In the genomic region with DNA sequence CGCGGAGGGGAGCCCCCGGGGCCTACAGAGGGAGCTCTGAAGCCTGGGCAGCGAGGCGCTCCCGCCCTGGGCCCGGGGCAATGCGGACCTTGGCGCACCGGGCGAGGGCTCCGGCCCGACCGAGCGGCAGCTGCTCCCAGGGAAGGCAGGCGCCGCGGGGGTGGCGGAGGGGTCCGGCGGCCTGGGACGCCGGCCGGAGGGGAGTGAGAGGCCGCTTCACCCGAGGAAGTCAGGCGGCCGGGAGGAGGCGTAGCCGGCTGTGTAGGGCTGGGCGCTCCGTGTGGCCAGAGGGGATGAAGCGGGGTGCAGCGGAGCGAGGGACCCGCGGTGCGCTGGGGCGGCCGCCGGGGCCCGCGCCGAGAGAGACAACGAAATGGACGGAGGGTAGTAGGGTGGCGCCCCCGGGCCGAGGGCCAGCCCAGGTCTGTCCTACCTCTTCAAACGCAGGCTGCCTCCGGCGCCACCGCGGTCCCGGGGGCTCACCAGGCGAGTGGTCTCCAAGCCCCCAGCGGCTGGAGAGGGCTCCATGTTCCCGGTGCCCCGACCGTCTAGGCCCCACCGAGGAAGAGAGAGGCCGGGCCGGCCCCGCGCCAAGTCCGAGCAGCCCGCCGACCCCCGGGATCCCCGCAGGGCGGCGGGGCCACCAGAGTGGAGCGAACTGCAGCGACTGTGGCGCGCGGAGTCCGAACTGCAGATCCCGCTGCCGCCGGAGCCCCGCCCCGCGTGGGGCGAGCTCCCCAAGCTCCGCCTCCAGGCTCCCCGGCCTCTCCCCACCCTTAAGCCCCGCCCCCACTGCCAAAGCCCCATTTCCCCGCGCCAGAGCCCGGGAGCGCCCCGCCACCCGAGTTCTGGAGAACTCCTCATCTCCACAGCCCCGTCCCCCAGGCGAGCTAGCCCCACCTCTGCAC, we compare ENCODE assay signal across 9 cellular contexts. TPM values are rescaled to one million over a fixed set of nuclear protein-coding genes. Genes with fewer than 3 reads are reported as not detected.
A peak's percentile ranks its signal among the peaks of the same experiment; 100 is the strongest.
DNase-seq lines count a peak whose midpoint lies in the region; TF ChIP-seq lines count a peak whose summit lies in the region.
"Had no signal": no experiment of that assay in that cellular context is flagged by ENCODE, and none has a peak within 500 bp of the region (broad histone marks: within the 10 kb centered on the region; RNA-seq: fewer than 3 reads in every experiment).

A gene with protein sequence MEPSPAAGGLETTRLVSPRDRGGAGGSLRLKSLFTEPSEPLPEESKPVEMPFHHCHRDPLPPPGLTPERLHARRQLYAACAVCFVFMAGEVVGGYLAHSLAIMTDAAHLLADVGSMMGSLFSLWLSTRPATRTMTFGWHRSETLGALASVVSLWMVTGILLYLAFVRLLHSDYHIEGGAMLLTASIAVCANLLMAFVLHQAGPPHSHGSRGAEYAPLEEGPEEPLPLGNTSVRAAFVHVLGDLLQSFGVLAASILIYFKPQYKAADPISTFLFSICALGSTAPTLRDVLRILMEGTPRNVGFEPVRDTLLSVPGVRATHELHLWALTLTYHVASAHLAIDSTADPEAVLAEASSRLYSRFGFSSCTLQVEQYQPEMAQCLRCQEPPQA (minus strand): TSS at position 669 of the 908 bp plus-strand sequence. CDS start 141 bp downstream, at position 528.

- H3K27me3 ChIP-seq in neuronal stem cell (ENCODE audit: control insufficient read depth in 3 of 3, insufficient read depth in 3 of 3, low read depth in 1 of 3, low read length in 3 of 3) (peaks cover 38 to 96% (median 62%) of the 10 kb centered on the region in 3 experiments), subcutaneous abdominal adipose tissue (ENCODE audit: control insufficient read depth in 5 of 5, insufficient read depth in 4 of 5, low read length in 5 of 5) (peaks cover 32 to 72% (median 66%) of the 10 kb centered on the region in 5 donors)

- H3K4me3 ChIP-seq in fibroblast of villous mesenchyme (ENCODE audit: low read depth, low read length) (peak within 1 kb of the TSS; percentile 54), neuronal stem cell (ENCODE audit: low read length in 2 of 2) (peak within 1 kb of the TSS; percentile 23 to 80), subcutaneous abdominal adipose tissue (ENCODE audit: low read depth in 1 of 5, low read length in 5 of 5) (peak within 1 kb of the TSS; percentile 22 to 66 (median 58))

- H3K4ac ChIP-seq in neuronal stem cell (ENCODE audit: low read length), result no peak within 1 kb of the TSS

- WGBS in neuronal stem cell (ENCODE audit: extremely low coverage in 2 of 2, insufficient read length in 2 of 2, insufficient replicate concordance in 1 of 2), 2 donors, result no CpG with 5 or more reads among the region's 96 CpGs

- H3K36me3 ChIP-seq in neuronal stem cell (replicated peaks in 1 of 2; ENCODE audit: control insufficient read depth in 2 of 2, insufficient read depth in 2 of 2, low read length in 2 of 2) (no peaks in the 10 kb centered on the region), subcutaneous abdominal adipose tissue (ENCODE audit: control insufficient read depth in 5 of 5, insufficient read depth in 5 of 5, low read length in 5 of 5) (no peaks in the 10 kb centered on the region)

- H3K9ac ChIP-seq in neuronal stem cell (ENCODE audit: low read depth, low read length, poor library complexity), result peak within 1 kb of the TSS; percentile 78
- peak within 1 kb of the TSS in 2 of 5 donors; percentile 58 to 63 for H3K9ac ChIP-seq in subcutaneous abdominal adipose tissue (ENCODE audit: low read length in 5 of 5)

- peaks cover 0 to 3% of the 10 kb centered on the region in 2 donors for H3K4me1 ChIP-seq in neuronal stem cell (ENCODE audit: control insufficient read depth in 2 of 2, insufficient read depth in 1 of 2, low read depth in 1 of 2, low read length in 2 of 2)
- peaks cover 0 to 37% (median 31%) of the 10 kb centered on the region in 5 donors for H3K4me1 ChIP-seq in subcutaneous abdominal adipose tissue (ENCODE audit: control insufficient read depth in 5 of 5, insufficient read depth in 5 of 5, low read length in 5 of 5)

- H2BK5ac ChIP-seq in neuronal stem cell (ENCODE audit: low read length), result peak within 1 kb of the TSS; percentile 62

- peak within 1 kb of the TSS; percentile 47 for H3K14ac ChIP-seq in neuronal stem cell (ENCODE audit: low read length)

- peak within 1 kb of the TSS; percentile 87 for H3K18ac ChIP-seq in neuronal stem cell (ENCODE audit: low read length)

- no peaks in the 10 kb centered on the region for H3K79me1 ChIP-seq in neuronal stem cell (ENCODE audit: low read depth, low read length)

- no peak for TF ChIP-seq CTCF in fibroblast of villous mesenchyme (IDR thresholded peaks at IDR 0.05; ENCODE audit: insufficient read depth, low read depth, low read length)

- H4K8ac ChIP-seq in neuronal stem cell (ENCODE audit: low read depth, low read length), result no peak within 1 kb of the TSS

- H3K4me2 ChIP-seq in neuronal stem cell (ENCODE audit: insufficient read depth, low read length, poor library complexity, severe bottlenecking), result peak within 1 kb of the TSS; percentile 87

- H3K9me3 ChIP-seq in neuronal stem cell (replicated peaks in 1 of 2; ENCODE audit: control insufficient read depth in 2 of 2, insufficient read depth in 1 of 2, low read depth in 1 of 2, low read length in 2 of 2), result peaks cover 0 to 2% of the 10 kb centered on the region in 2 donors
- H3K9me3 ChIP-seq in subcutaneous abdominal adipose tissue (ENCODE audit: control insufficient read depth in 5 of 5, low read length in 5 of 5), result no peaks in the 10 kb centered on the region

- peak within 1 kb of the TSS; percentile 38 for H2BK15ac ChIP-seq in neuronal stem cell (ENCODE audit: low read length)

- H3K27ac ChIP-seq in neuronal stem cell (replicated peaks; ENCODE audit: low read length), result no peak within 1 kb of the TSS
- no peak within 1 kb of the TSS for H3K27ac ChIP-seq in subcutaneous abdominal adipose tissue (ENCODE audit: low read depth, low read length)

- peak within 1 kb of the TSS; percentile 43 for H2BK120ac ChIP-seq in neuronal stem cell (ENCODE audit: low read depth, low read length)

- H4K91ac ChIP-seq in neuronal stem cell (ENCODE audit: low read depth, low read length, poor library complexity), result no peak within 1 kb of the TSS

- H3K23ac ChIP-seq in neuronal stem cell (ENCODE audit: low read depth, low read length, poor library complexity), result peak within 1 kb of the TSS; percentile 69

- DNase-seq in NCI-H524 (lab: John Stamatoyannopoulos, UW) (peak; percentile 53 to 71), NCI-H524 treated with DMSO at 0.1 percent for 48 hours (lab: John Stamatoyannopoulos, UW) (no peak), NCI-H748 treated with DMSO at 0.1 percent for 48 hours (lab: John Stamatoyannopoulos, UW) (peak; percentile 49), fibroblast of villous mesenchyme (ENCODE audit: low read depth) (peak; percentile 35), neuronal stem cell (ENCODE audit: low spot score) (peak; percentile 37), DMS114 treated with DMSO at 0.1 percent for 48 hours (lab: John Stamatoyannopoulos, UW; ENCODE audit: unreplicated experiment) (no peak)
- DNase-seq in activated T-cell treated with anti-CD3 and anti-CD28 coated beads, Interleukin-2, amount 50 U/mL, for 48 hours, result peak; percentile 79 to 83

- H2BK12ac ChIP-seq in neuronal stem cell (ENCODE audit: low read length), result no peak within 1 kb of the TSS

- H2AFZ ChIP-seq in neuronal stem cell (ENCODE audit: low read length), result peak within 1 kb of the TSS; percentile 85

- peak within 1 kb of the TSS; percentile 63 for H2AK5ac ChIP-seq in neuronal stem cell (ENCODE audit: low read depth, low read length)

RNA-seq across cellular contexts. Expression of the gene that starts here (rescaled TPM):
- total RNA-seq in fibroblast of villous mesenchyme, result 0.32 TPM in 1 of 2 replicates, not detected in the other
- polyA plus RNA-seq in neuronal stem cell (2013, experiment 1 of 2), result 1.2 TPM
- polyA plus RNA-seq in neuronal stem cell (2013, experiment 2 of 2), result 1.3 TPM
- total RNA-seq: pulmonary artery endothelial cell had no signal

Comparison
In these comparisons a context has a peak if more than half of its experiments do, and no peak if none do; other contexts are left out.
1. DNase-seq: peak in NCI-H524 (2 of 2), NCI-H748 treated with DMSO at 0.1 percent for 48 hours (single experiment), activated T-cell treated with anti-CD3 and anti-CD28 coated beads, Interleukin-2, amount 50 U/mL, for 48 hours (2 of 2) and neuronal stem cell (single experiment); none in NCI-H524 treated with DMSO at 0.1 percent for 48 hours (single experiment) and DMS114 treated with DMSO at 0.1 percent for 48 hours (single experiment).
2. Peak in DNase-seq and H3K4me3 ChIP-seq in fibroblast of villous mesenchyme; RNA of the gene not detected or under 1 TPM.
3. Peak in every context shown above with its lines, with median percentiles within 50 percentile points of each other: H3K4me3 ChIP-seq.